ENCODE assay signal across 26 cellular contexts in the genomic region with DNA sequence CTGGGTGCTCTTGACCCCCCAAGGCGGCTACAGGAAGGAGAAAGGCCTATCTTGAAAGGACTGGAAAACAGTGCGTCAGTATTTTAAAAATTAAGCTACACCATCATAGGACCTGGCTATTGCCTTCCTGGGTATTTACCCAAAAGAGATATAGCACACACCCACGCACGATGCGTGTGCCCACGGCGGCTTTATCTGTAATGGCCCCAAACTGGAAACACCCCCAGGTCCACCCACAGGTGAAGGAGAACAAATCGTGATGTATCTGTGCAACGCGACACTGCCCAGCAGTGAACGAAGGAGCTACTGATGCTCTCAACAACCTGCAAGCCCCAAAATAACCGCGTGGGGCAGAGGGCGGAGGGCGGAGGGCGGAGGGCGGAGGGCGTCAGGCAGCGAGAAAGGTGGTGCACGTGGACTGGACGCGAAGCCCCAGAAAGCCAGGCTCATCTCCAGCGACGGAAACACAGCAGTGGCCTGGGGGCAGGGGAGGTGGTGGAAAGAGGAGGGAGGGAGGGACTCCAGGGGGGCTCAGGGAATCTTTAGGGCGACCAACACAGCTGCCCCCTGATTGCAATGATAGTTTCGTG. TPM values are rescaled to one million over a fixed set of nuclear protein-coding genes. Genes with fewer than 3 reads are reported as not detected.
A peak's percentile ranks its signal among the peaks of the same experiment; 100 is the strongest.
DNase-seq lines count a peak whose midpoint lies in the region; FAIRE-seq and TF ChIP-seq lines count a peak whose summit lies in the region.
"Had no signal": no experiment of that assay in that cellular context is flagged by ENCODE, and none has a peak within 500 bp of the region (broad histone marks: within the 10 kb centered on the region; RNA-seq: fewer than 3 reads in every experiment).

No MANE protein-coding gene starts in this region.

- dilution Hi-C loops in keratinocyte (cut with MboI; ENCODE audit: extremely low pct_ligation_motif_present, low sequenced_read_pairs) = no loop called here

- no peaks in the 10 kb centered on the region for H3K9me3 ChIP-seq in CD4-positive, alpha-beta memory T cell (ENCODE audit: control insufficient read depth in 1 of 2, low read length in 2 of 2)
- H3K9me3 ChIP-seq in keratinocyte (ENCODE audit: control insufficient read depth, low read depth, low read length) = no peaks in the 10 kb centered on the region
- no peaks in the 10 kb centered on the region for H3K9me3 ChIP-seq in osteoblast (ENCODE audit: low read depth, low read length)
- H3K9me3 ChIP-seq: gastroesophageal sphincter, pancreas, stomach, uterus had no signal

- no peak overlapping the region for H3K4me3 ChIP-seq in CD4-positive, alpha-beta memory T cell (ENCODE audit: low read length in 2 of 2)
- H3K4me3 ChIP-seq in keratinocyte (ENCODE audit: control insufficient read depth in 2 of 3, extremely low read depth in 1 of 3, insufficient read depth in 2 of 3, low read depth in 1 of 3, low read length in 3 of 3) (no peak overlapping the region), osteoblast (ENCODE audit: insufficient read depth, low read length) (no peak overlapping the region)
- H3K4me3 ChIP-seq: gastroesophageal sphincter, pancreas, stomach, uterus had no signal

- H3K27me3 Mint-ChIP-seq in CD4-positive, alpha-beta memory T cell = no peaks in the 10 kb centered on the region
- H3K27me3 Mint-ChIP-seq: activated naive CD8-positive, alpha-beta T cell treated with anti-CD3 and anti-CD28 coated beads, Interleukin-2, amount 50 U/mL, for 24 hours had no signal

- H3K9me3 Mint-ChIP-seq in CD4-positive, alpha-beta memory T cell = no peaks in the 10 kb centered on the region
- H3K9me3 Mint-ChIP-seq: activated naive CD8-positive, alpha-beta T cell treated with anti-CD3 and anti-CD28 coated beads, Interleukin-2, amount 50 U/mL, for 24 hours; activated T-helper 1 cell treated with anti-CD3 and anti-CD28 coated beads, Interleukin-12 subunit alpha, Interleukin-12 subunit beta, Interleukin-2, Interleukin-4 antibody, amounts not matched to agents 30 ng/mL and 10 ng/mL and 1 ng/mL, durations not matched to agents 14 hours and 24 hours and 36 hours had no signal

- no peak overlapping the region for H3K27ac ChIP-seq in CD4-positive, alpha-beta memory T cell (ENCODE audit: low read depth, low read length)
- no peak overlapping the region for H3K27ac ChIP-seq in keratinocyte (ENCODE audit: control insufficient read depth, insufficient read depth, low read length)
- no peak overlapping the region for H3K27ac ChIP-seq in osteoblast (ENCODE audit: low read depth, low read length)
- H3K27ac ChIP-seq: gastroesophageal sphincter, pancreas, stomach, uterus, WERI-Rb-1 had no signal

- H3K9me1 ChIP-seq in keratinocyte (ENCODE audit: control insufficient read depth, extremely low read depth, insufficient read depth, low read length) = no peaks in the 10 kb centered on the region

- H3K27me3 ChIP-seq in CD4-positive, alpha-beta memory T cell (ENCODE audit: insufficient read depth, low read length) = no peaks in the 10 kb centered on the region
- H3K27me3 ChIP-seq in keratinocyte (ENCODE audit: control insufficient read depth, extremely low read depth, insufficient read depth, low read length) (no peaks in the 10 kb centered on the region), osteoblast (ENCODE audit: insufficient read depth, low read length) (peaks cover 2% of the 10 kb centered on the region)
- H3K27me3 ChIP-seq: pancreas, uterus had no signal

- H2AFZ ChIP-seq in keratinocyte (ENCODE audit: control insufficient read depth, low read length) = no peak overlapping the region
- H2AFZ ChIP-seq in osteoblast (ENCODE audit: low read length) = no peak overlapping the region

- no peaks in the 10 kb centered on the region for H3K36me3 ChIP-seq in CD4-positive, alpha-beta memory T cell (ENCODE audit: insufficient read depth, low read length)
- H3K36me3 ChIP-seq in keratinocyte (ENCODE audit: control insufficient read depth in 2 of 2, extremely low read depth in 1 of 2, insufficient read depth in 2 of 2, low read length in 2 of 2) (no peaks in the 10 kb centered on the region), osteoblast (ENCODE audit: insufficient read depth, low read length) (no peaks in the 10 kb centered on the region)
- H3K36me3 ChIP-seq: gastroesophageal sphincter, pancreas, stomach, uterus, WERI-Rb-1 had no signal

- CTCF ChIA-PET in CD4-positive, alpha-beta memory T cell (lab: Charles Lee; ENCODE audit: partially characterized antibody) = interaction anchor here (0.6 to 0.8 kb wide), 2 partner anchors 16 to 70 kb away, joined by 3 read pairs; no protein-coding TSS in a partner anchor

- no peaks in the 10 kb centered on the region for H3K36me3 Mint-ChIP-seq in CD4-positive, alpha-beta memory T cell

- intact Hi-C loops in CD4-positive, alpha-beta memory T cell (cut with micrococcal nuclease) = no loop called here

- H3K4me1 Mint-ChIP-seq in CD4-positive, alpha-beta memory T cell = peaks cover 23 to 48% (median 33%) of the 10 kb centered on the region in 4 donors

- peak overlapping the region in 6 of 8 donors; percentile 26 to 61 (median 54) for H3K4me3 Mint-ChIP-seq in CD4-positive, alpha-beta memory T cell

- POLR2A ChIA-PET in CD4-positive, alpha-beta memory T cell (lab: Charles Lee; ENCODE audit: partially characterized antibody) = interaction anchor here (1.0 to 9.2 kb wide), 3 partner anchors 10 to 27 kb away, joined by 5 to 75 read pairs (median 13); partner anchors contain the start of gene PAXX

- no peak for FAIRE-seq in keratinocyte (lab: Jason Lieb, UNC)
- FAIRE-seq: GM18507, pancreas had no signal

- H3K9ac ChIP-seq in keratinocyte (ENCODE audit: control insufficient read depth, extremely low read depth, insufficient read depth, low read length) = no peak overlapping the region

- peak overlapping the region in 5 of 7 donors; percentile 53 to 91 (median 72) for H3K27ac Mint-ChIP-seq in CD4-positive, alpha-beta memory T cell

- H3K4me1 ChIP-seq in CD4-positive, alpha-beta memory T cell (ENCODE audit: insufficient read depth, low read length) = peaks cover 54% of the 10 kb centered on the region
- H3K4me1 ChIP-seq in keratinocyte (ENCODE audit: control insufficient read depth, extremely low read depth, insufficient read depth, low read length) = peaks cover 8% of the 10 kb centered on the region
- H3K4me1 ChIP-seq in osteoblast (ENCODE audit: insufficient read depth, low read length) = no peaks in the 10 kb centered on the region
- H3K4me1 ChIP-seq: uterus had no signal

- H3K79me2 ChIP-seq in keratinocyte (ENCODE audit: control insufficient read depth, insufficient read depth, low read length) (no peaks in the 10 kb centered on the region), osteoblast (ENCODE audit: insufficient read depth, low read length) (no peaks in the 10 kb centered on the region)

- no peak for DNase-seq in CD4-positive, alpha-beta memory T cell
- peak; percentile 22 for DNase-seq in RPMI8226
- no peak for DNase-seq in keratinocyte (ENCODE audit: low read depth, low spot score)
- DNase-seq in osteoblast (ENCODE audit: insufficient read length, low spot score, missing footprints) = no peak
- DNase-seq in putamen (ENCODE audit: low spot score) = no peak
- no peak for DNase-seq in epidermal melanocyte (ENCODE audit: insufficient read length, low spot score)
- DNase-seq: activated CD8-positive, alpha-beta memory T cell treated with anti-CD3 and anti-CD28 coated beads for 24 hours; activated naive CD8-positive, alpha-beta T cell treated with anti-CD3 and anti-CD28 coated beads, Interleukin-2, amount 50 U/mL, for 24 hours; Karpas-422; NCI-H1092 treated with DMSO at 0.1 percent for 48 hours; NCI-H524; pancreas; Right ventricle myocardium superior; stimulated activated CD4-positive, alpha-beta T cell treated with anti-CD3 and anti-CD28 coated beads, Interleukin-1b, Interleukin-23, amount 100 ng/mL, for 48 hours; uterus; WERI-Rb-1 had no signal

- TF ChIP-seq CTCF in keratinocyte (optimal IDR thresholded peaks at IDR 0.05 in 1 of 3, IDR thresholded peaks at IDR 0.05 in 1 of 3, conservative IDR thresholded peaks at IDR 0.05 in 1 of 3; ENCODE audit: extremely low read depth in 1 of 3, insufficient read depth in 2 of 3, low read length in 3 of 3) (no peak), osteoblast (IDR thresholded peaks at IDR 0.05; ENCODE audit: extremely low read depth, low read depth, low read length) (no peak)

- peak overlapping the region; percentile 41 for H3K4me2 ChIP-seq in keratinocyte (ENCODE audit: control insufficient read depth, extremely low read depth, insufficient read depth, low read depth, low read length)
- no peak overlapping the region for H3K4me2 ChIP-seq in osteoblast (ENCODE audit: insufficient read depth, low read length)

- H4K20me1 ChIP-seq in keratinocyte (ENCODE audit: control insufficient read depth, extremely low read depth, insufficient read depth, low read length) = no peaks in the 10 kb centered on the region
- no peaks in the 10 kb centered on the region for H4K20me1 ChIP-seq in osteoblast (ENCODE audit: insufficient read depth, low read length)

RNA-seq across cellular contexts. Expression of gene PTGDS, which starts 12.4 kb away (rescaled TPM):
- total RNA-seq in CD4-positive, alpha-beta memory T cell = 1 to 10 TPM; 4.8 to 5.1 TPM
- 1 to 10 TPM; 1.7 to 3.8 TPM for polyA plus RNA-seq in CD4-positive, alpha-beta memory T cell
- not detected in 3 replicates for polyA plus RNA-seq in keratinocyte
- polyA plus RNA-seq in keratinocyte (2011; ENCODE audit: low read depth) = not detected
- polyA plus RNA-seq in keratinocyte (2011; cell fraction: cytosol; rRNA removed) = not detected in 2 replicates
- polyA plus RNA-seq in keratinocyte (2011; cell fraction: nucleus; rRNA removed) = not detected in 2 replicates
- polyA plus RNA-seq in keratinocyte (2012; ENCODE audit: low replicate concordance) = 0.39 TPM in 1 of 2 replicates, not detected in the other
- polyA minus RNA-seq in keratinocyte = not detected in 3 replicates
- not detected for polyA minus RNA-seq in keratinocyte (2011; cell fraction: cytosol; rRNA and poly(A)+ RNA removed)
- polyA minus RNA-seq in keratinocyte (2011; cell fraction: nucleus; rRNA and poly(A)+ RNA removed) = not detected in 2 replicates
- 37.4 and 57.9 TPM in 2 replicates for total RNA-seq in osteoblast
- total RNA-seq: Daoy, HT-29 had no signal

RNA-seq across cellular contexts. Expression of gene LCN12, which starts 12.9 kb away (rescaled TPM):
- total RNA-seq in CD4-positive, alpha-beta memory T cell = 1 to 10 TPM in 1 of 2 experiments, under 1 TPM in 1; 0.72 to 1.4 TPM
- not detected for polyA plus RNA-seq in CD4-positive, alpha-beta memory T cell
- 0.22 TPM in 1 of 3 replicates, not detected in the others for polyA plus RNA-seq in keratinocyte
- not detected for polyA plus RNA-seq in keratinocyte (2011; ENCODE audit: low read depth)
- not detected in 2 replicates for polyA plus RNA-seq in keratinocyte (2011; cell fraction: cytosol; rRNA removed)
- polyA plus RNA-seq in keratinocyte (2011; cell fraction: nucleus; rRNA removed) = 0.18 and 0.81 TPM in 2 replicates
- polyA plus RNA-seq in keratinocyte (2012; ENCODE audit: low replicate concordance) = not detected in 2 replicates
- not detected in 3 replicates for polyA minus RNA-seq in keratinocyte
- not detected for polyA minus RNA-seq in keratinocyte (2011; cell fraction: cytosol; rRNA and poly(A)+ RNA removed)
- polyA minus RNA-seq in keratinocyte (2011; cell fraction: nucleus; rRNA and poly(A)+ RNA removed) = not detected in 2 replicates
- not detected in 2 replicates for total RNA-seq in osteoblast
- total RNA-seq: Daoy, dermis microvascular lymphatic vessel endothelial cell, gastroesophageal sphincter had no signal

RNA-seq across cellular contexts. Expression of gene LCNL1, which starts 17.9 kb away (rescaled TPM):
- total RNA-seq in CD4-positive, alpha-beta memory T cell = under 1 TPM; 0.14 to 0.17 TPM
- polyA plus RNA-seq in CD4-positive, alpha-beta memory T cell = not detected
- polyA plus RNA-seq in keratinocyte = not detected in 3 replicates
- polyA plus RNA-seq in keratinocyte (2011; ENCODE audit: low read depth) = not detected
- not detected in 2 replicates for polyA plus RNA-seq in keratinocyte (2011; cell fraction: cytosol; rRNA removed)
- polyA plus RNA-seq in keratinocyte (2011; cell fraction: nucleus; rRNA removed) = not detected in 2 replicates
- polyA plus RNA-seq in keratinocyte (2012; ENCODE audit: low replicate concordance) = not detected in 2 replicates
- not detected in 3 replicates for polyA minus RNA-seq in keratinocyte
- not detected for polyA minus RNA-seq in keratinocyte (2011; cell fraction: cytosol; rRNA and poly(A)+ RNA removed)
- not detected in 2 replicates for polyA minus RNA-seq in keratinocyte (2011; cell fraction: nucleus; rRNA and poly(A)+ RNA removed)
- total RNA-seq in osteoblast = 4.4 and 5.4 TPM in 2 replicates
- total RNA-seq: activated T-helper 1 cell treated with anti-CD3 and anti-CD28 coated beads, Interleukin-12 subunit alpha, Interleukin-12 subunit beta, Interleukin-2, Interleukin-4 antibody, amounts not matched to agents 30 ng/mL and 10 ng/mL and 1 ng/mL, durations not matched to agents 14 hours and 24 hours and 36 hours; Daoy; dermis microvascular lymphatic vessel endothelial cell; HT-29; left lobe of liver; stomach; T-helper 1 cell treated with Interleukin-12 subunit alpha and Interleukin-12 subunit beta and Interleukin-4 antibody, amounts not matched to agents 30 ng/mL and 1 ng/mL, for 36 hours had no signal

RNA-seq across cellular contexts. Expression of gene C8G, which starts 19.9 kb away (rescaled TPM):
- total RNA-seq in CD4-positive, alpha-beta memory T cell = 1 to 10 TPM; 2.2 TPM
- polyA plus RNA-seq in CD4-positive, alpha-beta memory T cell = under 1 TPM in 1 of 2 donors, not detected in 1; 0.60 TPM
- polyA plus RNA-seq in keratinocyte = 0.24 to 0.72 TPM (median 0.32 TPM) in 3 replicates
- polyA plus RNA-seq in keratinocyte (2011; ENCODE audit: low read depth) = not detected
- 0.42 TPM in 1 of 2 replicates, not detected in the other for polyA plus RNA-seq in keratinocyte (2011; cell fraction: cytosol; rRNA removed)
- 0.74 and 1.0 TPM in 2 replicates for polyA plus RNA-seq in keratinocyte (2011; cell fraction: nucleus; rRNA removed)
- not detected in 2 replicates for polyA plus RNA-seq in keratinocyte (2012; ENCODE audit: low replicate concordance)
- not detected in 3 replicates for polyA minus RNA-seq in keratinocyte
- polyA minus RNA-seq in keratinocyte (2011; cell fraction: cytosol; rRNA and poly(A)+ RNA removed) = not detected
- polyA minus RNA-seq in keratinocyte (2011; cell fraction: nucleus; rRNA and poly(A)+ RNA removed) = not detected in 2 replicates
- total RNA-seq in osteoblast = 1.2 TPM in 1 of 2 replicates, not detected in the other
- total RNA-seq: Daoy, esophagus mucosa, gastroesophageal sphincter, stomach, uterus had no signal

RNA-seq across cellular contexts. Expression of gene FBXW5, which starts 20.4 kb away (rescaled TPM):
- 100 to 1,000 TPM; 122 to 123 TPM for total RNA-seq in CD4-positive, alpha-beta memory T cell
- 100 to 1,000 TPM in 1 of 2 donors, 10 to 100 TPM in 1; 98.6 to 160 TPM for polyA plus RNA-seq in CD4-positive, alpha-beta memory T cell
- 23.0 to 47.2 TPM (median 34.5 TPM) in 3 replicates for polyA plus RNA-seq in keratinocyte
- 11.3 TPM for polyA plus RNA-seq in keratinocyte (2011; ENCODE audit: low read depth)
- polyA plus RNA-seq in keratinocyte (2011; cell fraction: cytosol; rRNA removed) = 15.5 and 43.2 TPM in 2 replicates
- polyA plus RNA-seq in keratinocyte (2011; cell fraction: nucleus; rRNA removed) = 37.0 and 53.7 TPM in 2 replicates
- polyA plus RNA-seq in keratinocyte (2012; ENCODE audit: low replicate concordance) = 27.3 and 49.9 TPM in 2 replicates
- polyA minus RNA-seq in keratinocyte = 41.1 to 90.0 TPM (median 44.6 TPM) in 3 replicates
- 151 TPM for polyA minus RNA-seq in keratinocyte (2011; cell fraction: cytosol; rRNA and poly(A)+ RNA removed)
- 27.7 and 39.5 TPM in 2 replicates for polyA minus RNA-seq in keratinocyte (2011; cell fraction: nucleus; rRNA and poly(A)+ RNA removed)
- 143 and 157 TPM in 2 replicates for total RNA-seq in osteoblast
